ENCODE assay signal across 9 cellular contexts in the genomic region with DNA sequence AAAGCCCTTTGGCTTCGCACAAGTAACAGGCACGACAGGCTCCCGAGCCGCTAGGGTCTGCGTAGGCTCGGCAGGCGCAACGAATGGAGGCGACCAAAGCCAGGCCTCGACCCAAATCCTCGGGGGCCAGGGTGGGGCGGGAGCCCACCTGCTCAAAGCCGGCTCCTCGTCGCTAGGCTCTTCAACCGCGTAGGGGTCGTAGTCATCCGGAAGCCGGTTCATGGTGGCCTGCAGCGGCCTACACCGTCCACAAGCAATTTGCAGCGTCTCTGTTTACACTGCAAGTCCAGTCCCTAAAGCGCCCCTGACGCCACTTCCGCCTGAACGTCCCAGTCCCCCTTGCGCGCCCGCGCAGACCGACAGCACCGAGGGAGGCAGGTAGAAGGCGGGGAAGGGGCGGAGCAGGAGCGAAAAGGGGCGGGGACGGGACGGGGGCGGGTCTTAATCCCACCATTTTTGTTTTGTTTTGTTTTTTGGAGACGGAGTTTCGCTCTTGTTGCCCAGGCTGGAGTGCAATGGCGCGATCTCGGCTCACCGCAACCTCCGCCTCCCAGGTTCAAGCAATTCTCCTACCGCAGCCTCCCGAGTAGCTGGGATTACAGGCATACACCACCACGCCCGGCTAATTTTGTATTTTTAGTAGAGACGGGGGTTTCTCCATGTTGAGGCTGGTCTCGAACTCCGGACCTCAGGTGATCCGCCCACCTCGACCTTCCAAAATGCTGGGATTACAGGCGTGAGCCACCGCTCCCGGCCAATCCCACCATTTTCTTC.
DNase-seq lines count a peak whose midpoint lies in the region; ATAC-seq, FAIRE-seq and TF ChIP-seq lines count a peak whose summit lies in the region.
"Had no signal": no experiment of that assay in that cellular context is flagged by ENCODE, and none has a peak within 500 bp of the region (broad histone marks: within the 10 kb centered on the region; RNA-seq: fewer than 3 reads in every experiment).

A gene with protein sequence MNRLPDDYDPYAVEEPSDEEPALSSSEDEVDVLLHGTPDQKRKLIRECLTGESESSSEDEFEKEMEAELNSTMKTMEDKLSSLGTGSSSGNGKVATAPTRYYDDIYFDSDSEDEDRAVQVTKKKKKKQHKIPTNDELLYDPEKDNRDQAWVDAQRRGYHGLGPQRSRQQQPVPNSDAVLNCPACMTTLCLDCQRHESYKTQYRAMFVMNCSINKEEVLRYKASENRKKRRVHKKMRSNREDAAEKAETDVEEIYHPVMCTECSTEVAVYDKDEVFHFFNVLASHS (minus strand): TSS at position 295 of the 774 bp plus-strand sequence. CDS start 73 bp downstream, at position 222.

- ATAC-seq in HG03460 (IDR thresholded peaks at IDR 0.05; ENCODE audit: unreplicated experiment), result peak; percentile 99

- peak; percentile 79 for DNase-seq in AG04449 (ENCODE audit: low read depth, low spot score)
- peak; percentile 94 for DNase-seq in GM19239 (ENCODE audit: insufficient read length, low spot score)
- DNase-seq in activated CD4-positive, alpha-beta T cell treated with anti-CD3 and anti-CD28 coated beads for 4 hours, result peak; percentile 92 to 94
- peak; percentile 99 for DNase-seq in medulla oblongata (ENCODE audit: extremely low spot score)
- peak; percentile 86 for DNase-seq in stimulated activated CD8-positive, alpha-beta memory T cell treated with anti-CD3 and anti-CD28 coated beads, Interleukin-12 subunit alpha, Interleukin-12 subunit beta, amount 100 ng/mL, for 4 hours (ENCODE audit: low read depth)
- DNase-seq in NCI-H510A treated with DMSO at 0.1 percent for 48 hours (lab: John Stamatoyannopoulos, UW), result no peak

- H3K27me3 ChIP-seq in duodenal mucosa (ENCODE audit: control insufficient read depth in 1 of 2, insufficient read depth in 2 of 2, low read length in 2 of 2), result no peaks in the 10 kb centered on the region

- H3K36me3 ChIP-seq in duodenal mucosa (ENCODE audit: control insufficient read depth in 1 of 2, insufficient read depth in 2 of 2, low read length in 2 of 2), result peaks cover 3 to 5% of the 10 kb centered on the region in 2 donors

- POLR2A ChIA-PET in AG04449 (lab: Yijun Ruan, JAX), result no interaction called here

- no peak for TF ChIP-seq CTCF in AG04449 (IDR thresholded peaks at IDR 0.05; ENCODE audit: insufficient read depth, low read length, missing control alignments)

- H3K4me3 ChIP-seq in AG04449 (ENCODE audit: low read depth, low read length) (peak within 1 kb of the TSS; percentile 98), duodenal mucosa (ENCODE audit: low read depth in 1 of 2, low read length in 2 of 2) (peak within 1 kb of the TSS; percentile 96 to 100)

- H3K9me3 ChIP-seq in duodenal mucosa (ENCODE audit: control insufficient read depth in 1 of 2, low read length in 2 of 2), result no peaks in the 10 kb centered on the region

- CTCF ChIA-PET in AG04449 (lab: Yijun Ruan, JAX), result interaction anchor here (0.9 kb wide), 1 partner anchor 216 kb away, joined by 3 read pairs; no protein-coding TSS in a partner anchor

- H3K4me1 ChIP-seq in duodenal mucosa (ENCODE audit: control insufficient read depth in 1 of 2, insufficient read depth in 2 of 2, low read length in 2 of 2), result peaks cover 5 to 17% of the 10 kb centered on the region in 2 donors

- peak within 1 kb of the TSS; percentile 96 for H3K27ac ChIP-seq in duodenal mucosa (ENCODE audit: low read depth, low read length)

- FAIRE-seq in GM19239 (lab: Jason Lieb, UNC), result peak; percentile 86
- FAIRE-seq: colon had no signal

- peak within 1 kb of the TSS; percentile 99 to 100 for H3K9ac ChIP-seq in duodenal mucosa (ENCODE audit: low read depth in 1 of 2, low read length in 2 of 2)
